Comparison of ENCODE assay signal across 8 cellular contexts in genomic region chr17:80475949-80476876, GRCh38. TPM values are rescaled to one million over a fixed set of nuclear protein-coding genes. Genes with fewer than 3 reads are reported as not detected.
DNase-seq lines count a peak whose midpoint lies in the region; ATAC-seq, FAIRE-seq and TF ChIP-seq lines count a peak whose summit lies in the region.

Gene NPTX1 (minus strand): TSS chr17:80476607. CDS start chr17:80476446, 161 bp downstream.

- peaks cover 3% of the 10 kb centered on the region for H4K20me1 ChIP-seq in keratinocyte (ENCODE audit: control insufficient read depth, extremely low read depth, insufficient read depth, low read length)

- no peaks in the 10 kb centered on the region for H3K36me3 ChIP-seq in adipocyte (ENCODE audit: control insufficient read depth, insufficient read depth, low read length, severe bottlenecking)
- H3K36me3 ChIP-seq in keratinocyte (ENCODE audit: control insufficient read depth in 2 of 2, extremely low read depth in 1 of 2, insufficient read depth in 2 of 2, low read length in 2 of 2), result no peaks in the 10 kb centered on the region

- H3K9me3 ChIP-seq in adipocyte (ENCODE audit: control insufficient read depth, low read length) (no peaks in the 10 kb centered on the region), keratinocyte (ENCODE audit: control insufficient read depth, low read depth, low read length) (no peaks in the 10 kb centered on the region)

- H3K4me1 ChIP-seq in adipocyte (ENCODE audit: control insufficient read depth, insufficient read depth, low read length) (peaks cover 4% of the 10 kb centered on the region), keratinocyte (ENCODE audit: control insufficient read depth, extremely low read depth, insufficient read depth, low read length) (peaks cover 7% of the 10 kb centered on the region)

- H3K27me3 Mint-ChIP-seq in Calu3 (ENCODE audit: unreplicated experiment), result peaks cover 74% of the 10 kb centered on the region
- H3K27me3 Mint-ChIP-seq in type B pancreatic cell, result peaks cover 71% of the 10 kb centered on the region

- CTCF ChIA-PET in Calu3 (lab: Charles Lee), result interaction anchor here (1.0 kb wide), 1 partner anchor 12 kb away, joined by 3 read pairs; no protein-coding TSS in a partner anchor

- H3K4me1 Mint-ChIP-seq in Calu3 (ENCODE audit: low read depth, unreplicated experiment), result peaks cover 14% of the 10 kb centered on the region
- H3K4me1 Mint-ChIP-seq in type B pancreatic cell (ENCODE audit: unreplicated experiment), result peaks cover 10% of the 10 kb centered on the region

- no peak within 1 kb of the TSS for H3K9ac ChIP-seq in adipocyte (ENCODE audit: low read length)
- no peak within 1 kb of the TSS for H3K9ac ChIP-seq in keratinocyte (ENCODE audit: control insufficient read depth, extremely low read depth, insufficient read depth, low read length)

- intact Hi-C loops in Calu3 (cut with micrococcal nuclease; ENCODE audit: unreplicated experiment), result no loop called here

- H3K27ac ChIP-seq in keratinocyte (ENCODE audit: control insufficient read depth, insufficient read depth, low read length), result no peak within 1 kb of the TSS

- H3K27me3 ChIP-seq in adipocyte (replicated peaks; ENCODE audit: control insufficient read depth, insufficient read depth, low read length), result peaks cover 56% of the 10 kb centered on the region
- H3K27me3 ChIP-seq in keratinocyte (ENCODE audit: control insufficient read depth, extremely low read depth, insufficient read depth, low read length), result peaks cover 91% of the 10 kb centered on the region

- H3K4me2 ChIP-seq in keratinocyte (ENCODE audit: control insufficient read depth, extremely low read depth, insufficient read depth, low read depth, low read length), result peak within 1 kb of the TSS; percentile 58

- dilution Hi-C loops in keratinocyte (cut with MboI; ENCODE audit: extremely low pct_ligation_motif_present, low sequenced_read_pairs), result no loop called here

- TF ChIP-seq CTCF in Calu3 (IDR thresholded peaks at IDR 0.05; ENCODE audit: unreplicated experiment), result no peak
- TF ChIP-seq CTCF in keratinocyte (optimal IDR thresholded peaks at IDR 0.05 in 1 of 3, IDR thresholded peaks at IDR 0.05 in 1 of 3, conservative IDR thresholded peaks at IDR 0.05 in 1 of 3; ENCODE audit: extremely low read depth in 1 of 3, insufficient read depth in 2 of 3, low read length in 3 of 3), result no peak
- TF ChIP-seq CTCF in type B pancreatic cell (conservative IDR thresholded peaks at IDR 0.05), result no peak

- no peak within 1 kb of the TSS for H2AFZ ChIP-seq in keratinocyte (ENCODE audit: control insufficient read depth, low read length)

- H3K4me3 Mint-ChIP-seq in Calu3 (ENCODE audit: low read depth, unreplicated experiment) (peak within 1 kb of the TSS; percentile 55), type B pancreatic cell (peak within 1 kb of the TSS; percentile 83)

- H3K27ac Mint-ChIP-seq in Calu3 (ENCODE audit: unreplicated experiment) (no peak within 1 kb of the TSS), type B pancreatic cell (no peak within 1 kb of the TSS)

- H3K9me1 ChIP-seq in keratinocyte (ENCODE audit: control insufficient read depth, extremely low read depth, insufficient read depth, low read length), result no peaks in the 10 kb centered on the region

- DNase-seq in Calu3 (no peak), NCI-H1694 treated with DMSO at 0.1 percent for 48 hours (lab: John Stamatoyannopoulos, UW) (peak; percentile 52), adipocyte (ENCODE audit: low read depth) (peak; percentile 73), keratinocyte (ENCODE audit: low read depth, low spot score) (no peak), type B pancreatic cell (ENCODE audit: extremely low spot score, unreplicated experiment) (no peak), NCI-H2107 treated with DMSO at 0.1 percent for 48 hours (lab: John Stamatoyannopoulos, UW; ENCODE audit: unreplicated experiment) (no peak), OCI-M1 (lab: John Stamatoyannopoulos, UW) (no peak)

- H3K4me3 ChIP-seq in adipocyte (ENCODE audit: low read length) (peak within 1 kb of the TSS; percentile 27), keratinocyte (ENCODE audit: control insufficient read depth in 2 of 3, extremely low read depth in 1 of 3, insufficient read depth in 2 of 3, low read depth in 1 of 3, low read length in 3 of 3) (peak within 1 kb of the TSS in 2 of 3 experiments; percentile 3 to 25)

- FAIRE-seq in keratinocyte (lab: Jason Lieb, UNC), result no peak

- H3K79me2 ChIP-seq in keratinocyte (ENCODE audit: control insufficient read depth, insufficient read depth, low read length), result no peaks in the 10 kb centered on the region

- no TSS peak for BruUV-seq in Calu3 (replicated peaks; lab: Mats Ljungman, UMichigan)

- peaks cover 6% of the 10 kb centered on the region for H3K36me3 Mint-ChIP-seq in Calu3 (ENCODE audit: insufficient read depth, unreplicated experiment)
- H3K36me3 Mint-ChIP-seq in type B pancreatic cell, result no peaks in the 10 kb centered on the region

- H3K9me3 Mint-ChIP-seq in Calu3 (ENCODE audit: low read depth, unreplicated experiment) (no peaks in the 10 kb centered on the region), type B pancreatic cell (no peaks in the 10 kb centered on the region)

- ATAC-seq in HG03342 (IDR thresholded peaks at IDR 0.05; ENCODE audit: unreplicated experiment), result no peak

RNA-seq across cellular contexts. Expression of gene NPTX1, which starts in this region (rescaled TPM):
- total RNA-seq in Calu3 (2022) (0.20 and 0.21 TPM in 2 replicates), type B pancreatic cell (ENCODE audit: low replicate concordance) (1.7 and 4.7 TPM in 2 replicates)
- 0.01 to 0.03 TPM (median 0.02 TPM) in 3 replicates for polyA plus RNA-seq in keratinocyte
- not detected for polyA plus RNA-seq in keratinocyte (2011; ENCODE audit: low read depth)
- not detected in 2 replicates for polyA plus RNA-seq in keratinocyte (2011; cell fraction: cytosol; rRNA removed)
- 0.01 and 0.04 TPM in 2 replicates for polyA plus RNA-seq in keratinocyte (2011; cell fraction: nucleus; rRNA removed)
- polyA plus RNA-seq in keratinocyte (2012; ENCODE audit: low replicate concordance), result 0.08 and 0.13 TPM in 2 replicates
- 0.26 TPM in 1 of 3 replicates, not detected in the others for polyA minus RNA-seq in keratinocyte
- polyA minus RNA-seq in keratinocyte (2011; cell fraction: cytosol; rRNA and poly(A)+ RNA removed), result 0.58 TPM
- not detected in 2 replicates for polyA minus RNA-seq in keratinocyte (2011; cell fraction: nucleus; rRNA and poly(A)+ RNA removed)

Comparison
In these comparisons a context has a peak if more than half of its experiments do, and no peak if none do; other contexts are left out.
1. DNase-seq: peak in NCI-H1694 treated with DMSO at 0.1 percent for 48 hours (single experiment) and adipocyte (single experiment); none in Calu3 (single experiment), keratinocyte (single experiment), type B pancreatic cell (single experiment), NCI-H2107 treated with DMSO at 0.1 percent for 48 hours (single experiment) and OCI-M1 (single experiment).